ENCODE assay signal across 1 cellular context in the genomic region with DNA sequence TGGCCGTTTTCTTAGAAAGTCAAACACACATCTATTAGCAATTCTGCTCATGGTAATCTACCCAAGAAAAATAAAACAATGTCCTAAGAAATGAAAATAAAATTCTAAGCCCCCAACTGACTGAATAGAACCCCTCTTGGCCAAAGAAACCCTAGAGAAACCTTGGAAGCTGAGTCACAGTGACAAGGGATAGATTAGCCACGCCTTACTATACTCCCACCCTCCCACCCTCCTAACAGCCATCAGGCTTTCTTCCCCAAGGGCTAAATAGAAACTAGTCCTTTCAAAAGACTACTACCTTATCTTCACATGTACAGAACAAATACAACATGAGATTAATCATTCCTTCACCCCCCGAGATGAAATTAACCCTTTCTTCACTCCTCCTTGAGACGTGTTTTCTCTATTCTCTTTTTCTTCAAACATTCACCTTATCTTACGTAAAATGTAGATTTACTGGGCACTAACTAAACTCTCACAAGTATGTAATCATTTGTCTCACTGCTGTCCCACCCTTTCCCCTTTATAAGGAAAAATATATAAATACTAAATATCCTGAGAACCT.
A peak's percentile ranks its signal among the peaks of the same experiment; 100 is the strongest.
TF ChIP-seq lines count a peak whose summit lies in the region.

No MANE protein-coding gene starts in this region.

TF ChIP-seq in K562, 482 proteins besides CTCF, POLR2A, EP300 and RAD21 (continued from another document and continues in another):
- no peak for TF ChIP-seq MIER1 (IDR thresholded peaks at IDR 0.05; ENCODE audit: low read depth)
- no peak for TF ChIP-seq YY1 (IDR thresholded peaks at IDR 0.05; ENCODE audit: borderline replicate concordance in 1 of 3, control insufficient read depth in 1 of 3, extremely low read depth in 1 of 3, insufficient read depth in 3 of 3, insufficient read length in 1 of 3, insufficient replicate concordance in 2 of 3, low read depth in 1 of 3, low read length in 2 of 3)
- TF ChIP-seq MCM2 (IDR thresholded peaks at IDR 0.05; ENCODE audit: low read depth) = no peak
- TF ChIP-seq EWSR1 (IDR thresholded peaks at IDR 0.05; ENCODE audit: borderline replicate concordance, low read depth, partially characterized antibody) = no peak
- TF ChIP-seq C11orf30 (IDR thresholded peaks at IDR 0.05; ENCODE audit: low read depth) = 0 out of 2 replicates have a peak, but pooled peaks have one; percentile 22
- TF ChIP-seq CUX1 (CRISPR knock-in tag; IDR thresholded peaks at IDR 0.05) = no peak
- TF ChIP-seq IRF2 (CRISPR knock-in tag; IDR thresholded peaks at IDR 0.05) = no peak
- no peak for TF ChIP-seq HSF4 (CRISPR knock-in tag; IDR thresholded peaks at IDR 0.05; ENCODE audit: borderline replicate concordance)
- TF ChIP-seq CBFA2T3 (IDR thresholded peaks at IDR 0.05) = peak; percentile 51; the same call in 1 of the 2 replicates
- TF ChIP-seq ID3 (CRISPR knock-in tag; IDR thresholded peaks at IDR 0.05) = no peak
- no peak for TF ChIP-seq ID3 (tag; IDR thresholded peaks at IDR 0.05)
- TF ChIP-seq ZNF77 (CRISPR knock-in tag; IDR thresholded peaks at IDR 0.05) = no peak
- 0 out of 2 replicates have a peak, but pooled peaks have one; percentile 18 for TF ChIP-seq ZNF316 (IDR thresholded peaks at IDR 0.05)
- TF ChIP-seq, protein P1, sequence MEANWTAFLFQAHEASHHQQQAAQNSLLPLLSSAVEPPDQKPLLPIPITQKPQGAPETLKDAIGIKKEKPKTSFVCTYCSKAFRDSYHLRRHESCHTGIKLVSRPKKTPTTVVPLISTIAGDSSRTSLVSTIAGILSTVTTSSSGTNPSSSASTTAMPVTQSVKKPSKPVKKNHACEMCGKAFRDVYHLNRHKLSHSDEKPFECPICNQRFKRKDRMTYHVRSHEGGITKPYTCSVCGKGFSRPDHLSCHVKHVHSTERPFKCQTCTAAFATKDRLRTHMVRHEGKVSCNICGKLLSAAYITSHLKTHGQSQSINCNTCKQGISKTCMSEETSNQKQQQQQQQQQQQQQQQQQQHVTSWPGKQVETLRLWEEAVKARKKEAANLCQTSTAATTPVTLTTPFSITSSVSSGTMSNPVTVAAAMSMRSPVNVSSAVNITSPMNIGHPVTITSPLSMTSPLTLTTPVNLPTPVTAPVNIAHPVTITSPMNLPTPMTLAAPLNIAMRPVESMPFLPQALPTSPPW (CRISPR knock-in tag; IDR thresholded peaks at IDR 0.05) = no peak
- 0 out of 2 replicates have a peak, but pooled peaks have one; percentile 11 for TF ChIP-seq CBFA2T2 (conservative IDR thresholded peaks at IDR 0.05)
- no peak for TF ChIP-seq SRSF9 (IDR thresholded peaks at IDR 0.05; ENCODE audit: borderline replicate concordance, low read depth, low read length)
- TF ChIP-seq SOX6 (IDR thresholded peaks at IDR 0.05) = no peak
- TF ChIP-seq NKRF (IDR thresholded peaks at IDR 0.05; ENCODE audit: borderline replicate concordance) = no peak
- no peak for TF ChIP-seq PHF8 (IDR thresholded peaks at IDR 0.05; ENCODE audit: borderline replicate concordance, low read length)
- no peak for TF ChIP-seq SIN3A (IDR thresholded peaks at IDR 0.05; ENCODE audit: borderline replicate concordance in 2 of 2, control insufficient read depth in 1 of 2, low read depth in 2 of 2, low read length in 2 of 2)
- no peak for TF ChIP-seq ELK1 (CRISPR knock-in tag; IDR thresholded peaks at IDR 0.05)
- no peak for TF ChIP-seq SAP30 (IDR thresholded peaks at IDR 0.05; ENCODE audit: borderline replicate concordance, insufficient read depth, low read depth, low read length, poor library complexity, severe bottlenecking)
- no peak for TF ChIP-seq ZNF589 (CRISPR knock-in tag; IDR thresholded peaks at IDR 0.05; ENCODE audit: low read depth)
- no peak for TF ChIP-seq LEF1 (IDR thresholded peaks at IDR 0.05)
- TF ChIP-seq CCNT2 (IDR thresholded peaks at IDR 0.05; ENCODE audit: borderline replicate concordance, extremely low read depth, insufficient read length, low read depth, low read length) = no peak
- no peak for TF ChIP-seq CXXC5 (CRISPR knock-in tag; IDR thresholded peaks at IDR 0.05)
- no peak for TF ChIP-seq GTF2A2 (tag; IDR thresholded peaks at IDR 0.05)
- no peak for TF ChIP-seq POLR2AphosphoS2 (IDR thresholded peaks at IDR 0.05; ENCODE audit: low read length)
- no peak for TF ChIP-seq RBBP5 (IDR thresholded peaks at IDR 0.05; ENCODE audit: borderline replicate concordance, insufficient read depth, low read length, poor library complexity, severe bottlenecking)
- TF ChIP-seq SAFB (IDR thresholded peaks at IDR 0.05; ENCODE audit: borderline replicate concordance, low read depth, low read length) = no peak
- TF ChIP-seq GATAD2B (IDR thresholded peaks at IDR 0.05; ENCODE audit: borderline replicate concordance) = no peak
- TF ChIP-seq SNAPC5 (CRISPR knock-in tag; IDR thresholded peaks at IDR 0.05) = no peak
- no peak for TF ChIP-seq FOXK1 (CRISPR knock-in tag; IDR thresholded peaks at IDR 0.05; ENCODE audit: borderline replicate concordance)
- TF ChIP-seq ZBTB7A (IDR thresholded peaks at IDR 0.05; ENCODE audit: borderline replicate concordance, control insufficient read depth, low read depth, low read length) = no peak
- no peak for TF ChIP-seq HNRNPK (IDR thresholded peaks at IDR 0.05; ENCODE audit: low read depth, low read length, poor library complexity, severe bottlenecking)
- no peak for TF ChIP-seq SRSF3 (IDR thresholded peaks at IDR 0.05; ENCODE audit: insufficient read depth, low read length)
- TF ChIP-seq ZNF780A (CRISPR knock-in tag; IDR thresholded peaks at IDR 0.05) = no peak
- no peak for TF ChIP-seq ZNF764 (CRISPR knock-in tag; IDR thresholded peaks at IDR 0.05; ENCODE audit: low read depth)
- TF ChIP-seq ARID1B (IDR thresholded peaks at IDR 0.05) = 0 out of 2 replicates have a peak, but pooled peaks have one; percentile 24
- TF ChIP-seq SMARCA4 (IDR thresholded peaks at IDR 0.05) = no peak
- TF ChIP-seq KLF16 (IDR thresholded peaks at IDR 0.05) = no peak
- TF ChIP-seq, protein P2, sequence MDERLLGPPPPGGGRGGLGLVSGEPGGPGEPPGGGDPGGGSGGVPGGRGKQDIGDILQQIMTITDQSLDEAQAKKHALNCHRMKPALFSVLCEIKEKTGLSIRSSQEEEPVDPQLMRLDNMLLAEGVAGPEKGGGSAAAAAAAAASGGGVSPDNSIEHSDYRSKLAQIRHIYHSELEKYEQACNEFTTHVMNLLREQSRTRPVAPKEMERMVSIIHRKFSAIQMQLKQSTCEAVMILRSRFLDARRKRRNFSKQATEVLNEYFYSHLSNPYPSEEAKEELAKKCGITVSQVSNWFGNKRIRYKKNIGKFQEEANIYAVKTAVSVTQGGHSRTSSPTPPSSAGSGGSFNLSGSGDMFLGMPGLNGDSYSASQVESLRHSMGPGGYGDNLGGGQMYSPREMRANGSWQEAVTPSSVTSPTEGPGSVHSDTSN (CRISPR knock-in tag; IDR thresholded peaks at IDR 0.05; ENCODE audit: low read depth) = no peak
- TF ChIP-seq, protein P2 (tag; conservative IDR thresholded peaks at IDR 0.05; ENCODE audit: low read depth) = peak; percentile 59; the same call in 1 of the 2 replicates
- TF ChIP-seq, protein P3, sequence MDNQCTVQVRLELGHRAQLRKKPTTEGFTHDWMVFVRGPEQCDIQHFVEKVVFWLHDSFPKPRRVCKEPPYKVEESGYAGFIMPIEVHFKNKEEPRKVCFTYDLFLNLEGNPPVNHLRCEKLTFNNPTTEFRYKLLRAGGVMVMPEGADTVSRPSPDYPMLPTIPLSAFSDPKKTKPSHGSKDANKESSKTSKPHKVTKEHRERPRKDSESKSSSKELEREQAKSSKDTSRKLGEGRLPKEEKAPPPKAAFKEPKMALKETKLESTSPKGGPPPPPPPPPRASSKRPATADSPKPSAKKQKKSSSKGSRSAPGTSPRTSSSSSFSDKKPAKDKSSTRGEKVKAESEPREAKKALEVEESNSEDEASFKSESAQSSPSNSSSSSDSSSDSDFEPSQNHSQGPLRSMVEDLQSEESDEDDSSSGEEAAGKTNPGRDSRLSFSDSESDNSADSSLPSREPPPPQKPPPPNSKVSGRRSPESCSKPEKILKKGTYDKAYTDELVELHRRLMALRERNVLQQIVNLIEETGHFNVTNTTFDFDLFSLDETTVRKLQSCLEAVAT (IDR thresholded peaks at IDR 0.05) = no peak
- TF ChIP-seq HLTF (IDR thresholded peaks at IDR 0.05) = no peak
- TF ChIP-seq TCF3 (CRISPR knock-in tag; IDR thresholded peaks at IDR 0.05) = no peak
